In genomic region chr18:36126668-36127067, GRCh38 we compare ENCODE assay signal across 1 cellular context.
TF ChIP-seq lines count a peak whose summit lies in the region.

No MANE protein-coding gene starts in this region.

TF ChIP-seq in HCT116, 20 proteins besides CTCF, POLR2A, EP300 and RAD21 (continued from another document):
- TF ChIP-seq MAX (IDR thresholded peaks at IDR 0.05) (no peak), ZBTB33 (IDR thresholded peaks at IDR 0.05; ENCODE audit: extremely low read depth, insufficient replicate concordance, low read length) (no peak)
